Comparison of ENCODE assay signal across 17 cellular contexts in genomic region chr19:46875234-46875633, GRCh38. TPM values are rescaled to one million over a fixed set of nuclear protein-coding genes. Genes with fewer than 3 reads are reported as not detected.
DNase-seq lines count a peak whose midpoint lies in the region; ATAC-seq, FAIRE-seq and TF ChIP-seq lines count a peak whose summit lies in the region.
"Had no signal": no experiment of that assay in that cellular context is flagged by ENCODE, and none has a peak within 500 bp of the region (broad histone marks: within the 10 kb centered on the region; RNA-seq: fewer than 3 reads in every experiment).

No MANE protein-coding gene starts in this region.

- no peak overlapping the region for H3K4me2 ChIP-seq in astrocyte (ENCODE audit: low read length)
- H3K4me2 ChIP-seq in hepatocyte = no peak overlapping the region
- no peak overlapping the region for H3K4me2 ChIP-seq in trophoblast cell (ENCODE audit: low read length)

- no peak overlapping the region for H2BK5ac ChIP-seq in trophoblast cell (ENCODE audit: low read depth, low read length, poor library complexity)

- H3K4me1 ChIP-seq in astrocyte (ENCODE audit: insufficient read depth, low read length) = peaks cover 25% of the 10 kb centered on the region
- H3K4me1 ChIP-seq in hepatocyte (ENCODE audit: insufficient read depth) = no peaks in the 10 kb centered on the region
- H3K4me1 ChIP-seq in trophoblast cell (ENCODE audit: control insufficient read depth in 1 of 2, insufficient read depth in 2 of 2, low read length in 2 of 2) = peaks cover 5 to 12% of the 10 kb centered on the region in 2 experiments
- H3K4me1 ChIP-seq in upper lobe of right lung = no peaks in the 10 kb centered on the region
- peaks cover 0 to 10% (median 0%) of the 10 kb centered on the region in 4 donors for H3K4me1 ChIP-seq in tibial nerve

- DNase-seq in H7 (peak; percentile 35), astrocyte (ENCODE audit: low read depth) (no peak), hepatocyte (ENCODE audit: low spot score) (no peak), trophoblast cell (peak in 1 of 2 donors; percentile 74), upper lobe of right lung (no peak), tibial nerve (ENCODE audit: low spot score in 2 of 2) (no peak)
- DNase-seq: activated CD4-positive, alpha-beta T cell treated with anti-CD3 and anti-CD28 coated beads, Interleukin-2, amount 10 ng/mL, durations not matched to agents 24 days and 14 days; activated gamma-delta T cell treated with Interleukin-2 at 50 U/mL for 16 hours; CD8-positive, alpha-beta T cell; hypothalamus; midbrain; NCI-H1092 treated with DMSO at 0.1 percent for 48 hours; NCI-H2107; NCI-H524 treated with DMSO at 0.1 percent for 48 hours had no signal

- no peak overlapping the region for H3K14ac ChIP-seq in trophoblast cell (ENCODE audit: low read length)

- H3K36me3 Mint-ChIP-seq in astrocyte (ENCODE audit: low read depth, unreplicated experiment) = peaks cover 2% of the 10 kb centered on the region

- H3K4ac ChIP-seq in trophoblast cell (ENCODE audit: low read depth, low read length) = no peak overlapping the region

- H3K79me1 ChIP-seq in trophoblast cell (ENCODE audit: low read length) = peaks cover 9% of the 10 kb centered on the region

- H3K4me1 Mint-ChIP-seq in astrocyte (ENCODE audit: low read depth, unreplicated experiment) = peaks cover 18% of the 10 kb centered on the region

- H2AFZ ChIP-seq in astrocyte (ENCODE audit: low read depth, low read length) (no peak overlapping the region), hepatocyte (no peak overlapping the region), trophoblast cell (ENCODE audit: insufficient read depth, low read length, poor library complexity) (no peak overlapping the region)

- H3K27ac Mint-ChIP-seq in astrocyte (ENCODE audit: unreplicated experiment) = peak overlapping the region; percentile 70
- H3K27ac Mint-ChIP-seq: activated CD4-positive, alpha-beta T cell treated with anti-CD3 and anti-CD28 coated beads, Interleukin-2, amount 10 ng/mL, durations not matched to agents 24 days and 14 days; CD8-positive, alpha-beta T cell had no signal

- H4K8ac ChIP-seq in trophoblast cell (ENCODE audit: low read depth, low read length) = no peak overlapping the region

- no peak overlapping the region for H2BK120ac ChIP-seq in trophoblast cell (ENCODE audit: insufficient read depth, low read length, poor library complexity)

- TF ChIP-seq CTCF in astrocyte (IDR thresholded peaks at IDR 0.05; ENCODE audit: insufficient read depth, low read depth, low read length) (no peak), hepatocyte (IDR thresholded peaks at IDR 0.05; ENCODE audit: poor library complexity) (no peak), upper lobe of right lung (IDR thresholded peaks at IDR 0.05) (no peak), tibial nerve (IDR thresholded peaks at IDR 0.05) (no peak)

- no peak for ATAC-seq in GM19023 (IDR thresholded peaks at IDR 0.05; ENCODE audit: unreplicated experiment)
- ATAC-seq in upper lobe of right lung = no peak
- ATAC-seq: CD8-positive, alpha-beta T cell; Right ventricle myocardium inferior had no signal

- H4K12ac ChIP-seq in trophoblast cell (ENCODE audit: low read depth, low read length) = no peak overlapping the region

- peaks cover 66% of the 10 kb centered on the region for H3K79me2 ChIP-seq in astrocyte (ENCODE audit: insufficient read depth, low read length)
- H3K79me2 ChIP-seq in hepatocyte = peaks cover 100% of the 10 kb centered on the region
- H3K79me2 ChIP-seq in trophoblast cell (ENCODE audit: control insufficient read depth, insufficient read depth, low read length, poor library complexity) = peaks cover 8% of the 10 kb centered on the region

- H3K36me3 ChIP-seq in H7 (replicated peaks; ENCODE audit: control insufficient read depth, insufficient read depth, low read length) (no peaks in the 10 kb centered on the region), astrocyte (ENCODE audit: insufficient read depth, low read length) (no peaks in the 10 kb centered on the region), hepatocyte (replicated peaks; ENCODE audit: insufficient read depth, low read depth) (no peaks in the 10 kb centered on the region), trophoblast cell (ENCODE audit: control insufficient read depth in 1 of 2, insufficient read depth in 2 of 2, low read length in 2 of 2) (peaks cover 0 to 5% of the 10 kb centered on the region in 2 experiments), upper lobe of right lung (no peaks in the 10 kb centered on the region), tibial nerve (no peaks in the 10 kb centered on the region)

- no peak for FAIRE-seq in astrocyte (lab: Jason Lieb, UNC)
- FAIRE-seq: TTC549 had no signal

- H2AK5ac ChIP-seq in trophoblast cell (ENCODE audit: low read length) = no peak overlapping the region

- H3K9ac ChIP-seq in astrocyte (ENCODE audit: low read length) = no peak overlapping the region
- no peak overlapping the region for H3K9ac ChIP-seq in trophoblast cell (ENCODE audit: low read length)

- no peak for TF ChIP-seq EP300 in tibial nerve (IDR thresholded peaks at IDR 0.05)

- H3K9me2 ChIP-seq in hepatocyte (replicated peaks; ENCODE audit: insufficient read depth) = no peaks in the 10 kb centered on the region

- H3K9me3 ChIP-seq in astrocyte (ENCODE audit: insufficient read depth, low read depth, low read length) = no peaks in the 10 kb centered on the region
- no peaks in the 10 kb centered on the region for H3K9me3 ChIP-seq in hepatocyte (ENCODE audit: low read depth)
- no peaks in the 10 kb centered on the region for H3K9me3 ChIP-seq in trophoblast cell (ENCODE audit: insufficient read depth, low read depth, low read length)
- no peaks in the 10 kb centered on the region for H3K9me3 ChIP-seq in upper lobe of right lung
- no peaks in the 10 kb centered on the region for H3K9me3 ChIP-seq in tibial nerve

- no peak overlapping the region for H3K27ac ChIP-seq in astrocyte (ENCODE audit: low read depth, low read length)
- peak overlapping the region; percentile 29 for H3K27ac ChIP-seq in hepatocyte
- H3K27ac ChIP-seq in trophoblast cell (ENCODE audit: low read depth, low read length) = peak overlapping the region; percentile 54
- H3K27ac ChIP-seq in upper lobe of right lung = no peak overlapping the region
- no peak overlapping the region for H3K27ac ChIP-seq in tibial nerve

- no peak overlapping the region for H2BK12ac ChIP-seq in trophoblast cell (ENCODE audit: low read length)

- H3K27me3 ChIP-seq in H7 (ENCODE audit: control insufficient read depth, insufficient read depth, low read length) (no peaks in the 10 kb centered on the region), astrocyte (ENCODE audit: insufficient read depth, low read length) (no peaks in the 10 kb centered on the region), hepatocyte (no peaks in the 10 kb centered on the region), trophoblast cell (ENCODE audit: insufficient read depth, low read length) (no peaks in the 10 kb centered on the region), upper lobe of right lung (no peaks in the 10 kb centered on the region), tibial nerve (no peaks in the 10 kb centered on the region)

- intact Hi-C loops in upper lobe of right lung (cut with DNase I) = no loop called here

- no peak overlapping the region for H3K4me3 Mint-ChIP-seq in astrocyte (ENCODE audit: unreplicated experiment)
- H3K4me3 Mint-ChIP-seq: activated CD4-positive, alpha-beta T cell treated with anti-CD3 and anti-CD28 coated beads, Interleukin-2, amount 10 ng/mL, durations not matched to agents 24 days and 14 days; CD8-positive, alpha-beta T cell had no signal

- H3K4me3 ChIP-seq in H7 (ENCODE audit: insufficient read depth, low read depth, low read length) (no peak overlapping the region), astrocyte (ENCODE audit: insufficient read depth, low read depth, low read length) (no peak overlapping the region), hepatocyte (no peak overlapping the region), trophoblast cell (ENCODE audit: low read depth, low read length) (no peak overlapping the region), upper lobe of right lung (no peak overlapping the region), tibial nerve (no peak overlapping the region)

- no peak overlapping the region for H3K18ac ChIP-seq in trophoblast cell (ENCODE audit: low read length)

- H3K23ac ChIP-seq in trophoblast cell (ENCODE audit: low read length) = no peak overlapping the region

- H4K20me1 ChIP-seq in astrocyte (ENCODE audit: insufficient read depth, low read length) (peaks cover 14% of the 10 kb centered on the region), hepatocyte (ENCODE audit: insufficient read depth, poor library complexity, severe bottlenecking) (peaks cover 53% of the 10 kb centered on the region)

- no peaks in the 10 kb centered on the region for H3K9me3 Mint-ChIP-seq in astrocyte (ENCODE audit: unreplicated experiment)
- H3K9me3 Mint-ChIP-seq: activated CD4-positive, alpha-beta T cell treated with anti-CD3 and anti-CD28 coated beads, Interleukin-2, amount 10 ng/mL, durations not matched to agents 24 days and 14 days; CD8-positive, alpha-beta T cell had no signal

- TF ChIP-seq POLR2A in tibial nerve (IDR thresholded peaks at IDR 0.05) = no peak

- no peaks in the 10 kb centered on the region for H3K27me3 Mint-ChIP-seq in astrocyte (ENCODE audit: low read depth, unreplicated experiment)
- H3K27me3 Mint-ChIP-seq: activated CD4-positive, alpha-beta T cell treated with anti-CD3 and anti-CD28 coated beads, Interleukin-2, amount 10 ng/mL, durations not matched to agents 24 days and 14 days had no signal

- WGBS in hepatocyte (ENCODE audit: low lambda C conversion rate, missing lambda C conversion rate) = 79% methylated on average over 4 of the region's 4 CpGs
- WGBS in trophoblast cell (ENCODE audit: extremely low coverage, insufficient coverage, insufficient read length) = no CpG with 5 or more reads among the region's 4 CpGs
- 70 to 79% methylated on average over 4 of the region's 4 CpGs for WGBS in tibial nerve, 2 donors

- no peak overlapping the region for H4K91ac ChIP-seq in trophoblast cell (ENCODE audit: low read depth, low read length)

RNA-seq across cellular contexts. Expression of gene ARHGAP35, which starts 14.4 kb away (rescaled TPM):
- total RNA-seq in H7 (2014; rRNA removed; shearing (Covaris generic)) = 23.3 and 26.9 TPM in 2 replicates
- total RNA-seq in astrocyte = 55.2 and 57.9 TPM in 2 replicates
- 44.3 and 48.1 TPM in 2 replicates for total RNA-seq in hepatocyte
- polyA plus RNA-seq in hepatocyte = 11.5 and 18.6 TPM in 2 replicates
- 22.3 and 23.6 TPM in 2 replicates for polyA plus RNA-seq in trophoblast cell (2013)
- 63.8 TPM for total RNA-seq in upper lobe of right lung
- total RNA-seq in tibial nerve = 10 to 100 TPM; 43.3 to 50.3 (median 48.6) TPM

RNA-seq across cellular contexts. Expression of gene AP2S1, which starts 24.6 kb away (rescaled TPM):
- total RNA-seq in H7 (2014; rRNA removed; shearing (Covaris generic)) = 266 and 318 TPM in 2 replicates
- total RNA-seq in astrocyte = 262 and 278 TPM in 2 replicates
- 109 and 129 TPM in 2 replicates for total RNA-seq in hepatocyte
- polyA plus RNA-seq in hepatocyte = 349 and 392 TPM in 2 replicates
- 234 TPM in 2 replicates for polyA plus RNA-seq in trophoblast cell (2013)
- total RNA-seq in upper lobe of right lung = 101 TPM
- total RNA-seq in tibial nerve = 100 to 1,000 TPM in 1 of 4 donors, 10 to 100 TPM in 3; 32.1 to 108 (median 64.6) TPM

Comparison
In these comparisons a context has a peak if more than half of its experiments do, and no peak if none do; other contexts are left out.
1. H3K27ac ChIP-seq: peak in hepatocyte (single experiment) and trophoblast cell (single experiment); none in astrocyte (single experiment), upper lobe of right lung (single experiment) and tibial nerve (0 of 4).